8 cellular contexts compared by ENCODE assay signal in the genomic region with DNA sequence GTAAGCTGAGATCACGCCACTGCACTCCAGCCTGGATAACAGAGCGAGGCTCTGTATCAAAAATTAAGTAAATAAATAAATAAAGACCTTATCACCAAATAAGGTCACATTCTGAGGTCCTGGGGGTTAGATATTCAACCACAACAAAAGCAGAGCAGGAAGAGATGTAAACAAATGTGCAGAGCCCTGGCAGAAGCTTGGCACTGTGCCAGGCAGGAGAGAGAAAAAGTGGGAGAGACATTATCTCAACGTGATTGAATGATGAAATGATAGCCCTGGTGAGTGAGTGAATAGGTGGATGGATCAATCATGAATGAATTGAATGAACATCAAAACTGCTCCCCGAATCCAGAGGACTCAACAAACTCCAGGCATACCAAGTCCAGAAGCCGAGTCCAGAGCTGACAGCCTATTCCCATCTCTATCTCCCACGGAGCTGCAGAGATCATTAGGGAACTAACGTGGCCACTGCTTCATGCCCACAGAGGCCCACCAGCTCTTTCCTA.
DNase-seq lines count a peak whose midpoint lies in the region; ATAC-seq and TF ChIP-seq lines count a peak whose summit lies in the region.

No MANE protein-coding gene starts in this region.

- H3K9me3 Mint-ChIP-seq in Calu3 (ENCODE audit: low read depth, unreplicated experiment) (peaks cover 2% of the 10 kb centered on the region), brain (peaks cover 0 to 4% (median 0%) of the 10 kb centered on the region in 5 experiments)

- BruUV-seq in Calu3 (replicated peaks; lab: Mats Ljungman, UMichigan) = no TSS peak

- no peak for DNase-seq in Calu3
- DNase-seq in NCI-H2196 (lab: John Stamatoyannopoulos, UW; ENCODE audit: unreplicated experiment) = peak; percentile 47
- DNase-seq in osteoblast (ENCODE audit: insufficient read length, low spot score, missing footprints) = no peak
- no peak for DNase-seq in posterior vena cava (ENCODE audit: low spot score)
- no peak for DNase-seq in GF-D8 (lab: John Stamatoyannopoulos, UW)
- DNase-seq in effector CD4-positive, alpha-beta T cell = no peak

- TF ChIP-seq CTCF in Calu3 (IDR thresholded peaks at IDR 0.05; ENCODE audit: unreplicated experiment) (no peak), brain (conservative IDR thresholded peaks at IDR 0.05) (no peak), osteoblast (IDR thresholded peaks at IDR 0.05; ENCODE audit: extremely low read depth, low read depth, low read length) (no peak)

- peaks cover 22% of the 10 kb centered on the region for H3K36me3 Mint-ChIP-seq in Calu3 (ENCODE audit: insufficient read depth, unreplicated experiment)
- no peaks in the 10 kb centered on the region for H3K36me3 Mint-ChIP-seq in brain

- no peak overlapping the region for H2AFZ ChIP-seq in osteoblast (ENCODE audit: low read length)

- no peaks in the 10 kb centered on the region for H3K9me3 ChIP-seq in osteoblast (ENCODE audit: low read depth, low read length)

- H3K4me1 Mint-ChIP-seq in Calu3 (ENCODE audit: low read depth, unreplicated experiment) (peaks cover 65% of the 10 kb centered on the region), brain (peaks cover 79% of the 10 kb centered on the region)

- CTCF ChIA-PET in Calu3 (lab: Charles Lee) = interaction anchor here (0.7 kb wide), 1 partner anchor 17 kb away, joined by 3 read pairs; no protein-coding TSS in a partner anchor

- no peaks in the 10 kb centered on the region for H4K20me1 ChIP-seq in osteoblast (ENCODE audit: insufficient read depth, low read length)

- H3K4me3 Mint-ChIP-seq in Calu3 (ENCODE audit: low read depth, unreplicated experiment) = no peak overlapping the region
- no peak overlapping the region for H3K4me3 Mint-ChIP-seq in brain

- no peaks in the 10 kb centered on the region for H3K27me3 ChIP-seq in osteoblast (ENCODE audit: insufficient read depth, low read length)

- peaks cover 61% of the 10 kb centered on the region for H3K4me1 ChIP-seq in osteoblast (ENCODE audit: insufficient read depth, low read length)

- no peak overlapping the region for H3K4me3 ChIP-seq in osteoblast (ENCODE audit: insufficient read depth, low read length)

- H3K27ac Mint-ChIP-seq in Calu3 (ENCODE audit: unreplicated experiment) (peak overlapping the region; percentile 68), brain (peak overlapping the region in 3 of 5 experiments; percentile 90 to 94 (median 90))

- no peaks in the 10 kb centered on the region for H3K36me3 ChIP-seq in osteoblast (ENCODE audit: insufficient read depth, low read length)

- no peak for ATAC-seq in HG03439 (IDR thresholded peaks at IDR 0.05; ENCODE audit: unreplicated experiment)

- no peaks in the 10 kb centered on the region for H3K79me2 ChIP-seq in osteoblast (ENCODE audit: insufficient read depth, low read length)

- H3K4me2 ChIP-seq in osteoblast (ENCODE audit: insufficient read depth, low read length) = peak overlapping the region; percentile 51

- peak overlapping the region; percentile 100 for H3K27ac ChIP-seq in osteoblast (ENCODE audit: low read depth, low read length)

- H3K27me3 Mint-ChIP-seq in Calu3 (ENCODE audit: unreplicated experiment) = no peaks in the 10 kb centered on the region
- peaks cover 7% of the 10 kb centered on the region for H3K27me3 Mint-ChIP-seq in brain

- intact Hi-C loops in Calu3 (cut with micrococcal nuclease; ENCODE audit: unreplicated experiment) (no loop called here), posterior vena cava (cut with DNase I) (loop anchor here (5.0 to 10.0 kb wide), 2 partner anchors 99 to 473 kb away; no protein-coding TSS in a partner anchor)
